10 cellular contexts compared by ENCODE assay signal in genomic region chr7:91949221-91950009, GRCh38.
DNase-seq lines count a peak whose midpoint lies in the region; ATAC-seq, FAIRE-seq and TF ChIP-seq lines count a peak whose summit lies in the region.
"Had no signal": no experiment of that assay in that cellular context is flagged by ENCODE, and none has a peak within 500 bp of the region (broad histone marks: within the 10 kb centered on the region; RNA-seq: fewer than 3 reads in every experiment).

No MANE protein-coding gene starts in this region.

- peaks cover 15% of the 10 kb centered on the region for H3K4me1 Mint-ChIP-seq in activated naive CD4-positive, alpha-beta T cell treated with anti-CD3 and anti-CD28 coated beads, Interleukin-2, amount 10 ng/mL, durations not matched to agents 7 days and 5 days

- ATAC-seq in GM21423 (IDR thresholded peaks at IDR 0.05; ENCODE audit: unreplicated experiment) = peak; percentile 59
- peak; percentile 53 for ATAC-seq in HG03460 (IDR thresholded peaks at IDR 0.05; ENCODE audit: unreplicated experiment)

- H3K9me3 Mint-ChIP-seq in activated naive CD4-positive, alpha-beta T cell treated with anti-CD3 and anti-CD28 coated beads, Interleukin-2, amount 10 ng/mL, durations not matched to agents 7 days and 5 days = no peaks in the 10 kb centered on the region

- no peak overlapping the region for H3K4me3 ChIP-seq in choroid plexus epithelial cell (ENCODE audit: low read depth, low read length)

- no peak overlapping the region for H3K27ac Mint-ChIP-seq in activated naive CD4-positive, alpha-beta T cell treated with anti-CD3 and anti-CD28 coated beads, Interleukin-2, amount 10 ng/mL, durations not matched to agents 7 days and 5 days

- peaks cover 14% of the 10 kb centered on the region for H3K36me3 Mint-ChIP-seq in activated naive CD4-positive, alpha-beta T cell treated with anti-CD3 and anti-CD28 coated beads, Interleukin-2, amount 10 ng/mL, durations not matched to agents 7 days and 5 days

- peak; percentile 22 for DNase-seq in EL
- DNase-seq in choroid plexus epithelial cell (ENCODE audit: low read depth) = peak; percentile 30
- no peak for DNase-seq in D721Med (ENCODE audit: insufficient read length, low spot score)
- no peak for DNase-seq in GM19240 (ENCODE audit: insufficient read length, low spot score)
- no peak for DNase-seq in activated naive CD4-positive, alpha-beta T cell treated with anti-CD3 and anti-CD28 coated beads, Interleukin-2, amount 10 ng/mL, durations not matched to agents 7 days and 5 days
- DNase-seq in NCI-H187 treated with DMSO at 0.1 percent for 48 hours (lab: John Stamatoyannopoulos, UW) = no peak
- DNase-seq: MM.1S, SHP77 had no signal

- H3K4me3 Mint-ChIP-seq in activated naive CD4-positive, alpha-beta T cell treated with anti-CD3 and anti-CD28 coated beads, Interleukin-2, amount 10 ng/mL, durations not matched to agents 7 days and 5 days = no peak overlapping the region

- no peak for TF ChIP-seq CTCF in choroid plexus epithelial cell (conservative IDR thresholded peaks at IDR 0.05; ENCODE audit: low read depth, low read length)
- no peak for TF ChIP-seq CTCF in D721Med (IDR thresholded peaks at IDR 0.05; ENCODE audit: insufficient read depth, missing control alignments)

- FAIRE-seq in D721Med (lab: Jason Lieb, UNC) = no peak

- no peaks in the 10 kb centered on the region for H3K27me3 Mint-ChIP-seq in activated naive CD4-positive, alpha-beta T cell treated with anti-CD3 and anti-CD28 coated beads, Interleukin-2, amount 10 ng/mL, durations not matched to agents 7 days and 5 days

- CTCF ChIA-PET in activated naive CD4-positive, alpha-beta T cell treated with anti-CD3 and anti-CD28 coated beads, Interleukin-2, amount 10 ng/mL, durations not matched to agents 7 days and 5 days (lab: Charles Lee) = interaction anchor here (1.1 kb wide), 1 partner anchor 9 kb away, joined by 3 read pairs; the partner anchor contains the start of gene AKAP9

Comparison
In these comparisons a context has a peak if more than half of its experiments do, and no peak if none do; other contexts are left out.
1. DNase-seq: peak in EL (single experiment) and choroid plexus epithelial cell (single experiment); none in D721Med (single experiment), GM19240 (single experiment), activated naive CD4-positive, alpha-beta T cell treated with anti-CD3 and anti-CD28 coated beads, Interleukin-2, amount 10 ng/mL, durations not matched to agents 7 days and 5 days (single experiment) and NCI-H187 treated with DMSO at 0.1 percent for 48 hours (single experiment).